1 cellular context compared by ENCODE assay signal in the genomic region with DNA sequence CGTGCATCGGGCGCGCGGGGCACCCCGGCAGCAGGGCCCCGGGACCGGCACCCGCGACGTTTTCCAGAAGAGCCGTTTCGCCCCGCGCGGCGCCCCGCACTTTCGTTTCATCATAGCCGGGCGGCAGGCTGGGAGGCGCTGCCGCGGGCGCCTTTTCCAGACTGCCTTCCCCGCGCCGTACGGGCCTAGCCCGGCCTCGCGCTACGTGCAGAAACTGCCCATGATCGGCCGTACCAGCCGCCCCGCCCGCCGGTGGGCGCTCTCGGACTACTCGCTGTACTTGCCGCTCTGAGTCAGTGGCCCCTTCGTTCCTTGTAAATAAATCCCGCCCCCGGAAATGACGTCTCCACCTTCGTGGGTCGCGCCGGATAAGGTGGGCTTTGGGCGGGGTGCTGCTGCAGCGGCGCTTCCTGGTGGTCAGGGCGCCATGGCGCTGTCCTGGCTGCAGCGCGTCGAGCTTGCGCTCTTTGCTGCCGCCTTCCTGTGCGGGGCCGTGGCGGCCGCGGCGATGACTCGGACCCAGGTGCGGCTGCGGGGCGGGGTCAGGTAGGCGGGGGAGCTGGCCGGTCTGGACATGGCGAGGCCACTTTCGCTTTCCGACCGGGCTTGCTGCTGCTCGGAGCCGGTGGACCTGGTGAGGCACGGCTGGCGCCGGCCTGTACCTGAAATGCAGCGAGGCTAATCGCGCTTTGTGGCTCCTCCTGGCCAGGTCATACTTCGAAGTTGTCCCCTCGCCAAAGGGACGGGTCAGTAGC.
TF ChIP-seq lines count a peak whose summit lies in the region.

A gene with protein sequence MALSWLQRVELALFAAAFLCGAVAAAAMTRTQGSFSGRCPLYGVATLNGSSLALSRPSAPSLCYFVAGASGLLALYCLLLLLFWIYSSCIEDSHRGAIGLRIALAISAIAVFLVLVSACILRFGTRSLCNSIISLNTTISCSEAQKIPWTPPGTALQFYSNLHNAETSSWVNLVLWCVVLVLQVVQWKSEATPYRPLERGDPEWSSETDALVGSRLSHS (plus strand): TSS at position 398 of the 755 bp plus-strand sequence. CDS start 30 bp downstream, at position 428.

TF ChIP-seq in HepG2, 621 proteins besides CTCF, POLR2A, EP300 and RAD21 (continued from another document and continues in another):
- TF ChIP-seq, protein P1, sequence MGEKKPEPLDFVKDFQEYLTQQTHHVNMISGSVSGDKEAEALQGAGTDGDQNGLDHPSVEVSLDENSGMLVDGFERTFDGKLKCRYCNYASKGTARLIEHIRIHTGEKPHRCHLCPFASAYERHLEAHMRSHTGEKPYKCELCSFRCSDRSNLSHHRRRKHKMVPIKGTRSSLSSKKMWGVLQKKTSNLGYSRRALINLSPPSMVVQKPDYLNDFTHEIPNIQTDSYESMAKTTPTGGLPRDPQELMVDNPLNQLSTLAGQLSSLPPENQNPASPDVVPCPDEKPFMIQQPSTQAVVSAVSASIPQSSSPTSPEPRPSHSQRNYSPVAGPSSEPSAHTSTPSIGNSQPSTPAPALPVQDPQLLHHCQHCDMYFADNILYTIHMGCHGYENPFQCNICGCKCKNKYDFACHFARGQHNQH (CRISPR knock-in tag; IDR thresholded peaks at IDR 0.05), result peak; percentile 81
- TF ChIP-seq, protein P2, sequence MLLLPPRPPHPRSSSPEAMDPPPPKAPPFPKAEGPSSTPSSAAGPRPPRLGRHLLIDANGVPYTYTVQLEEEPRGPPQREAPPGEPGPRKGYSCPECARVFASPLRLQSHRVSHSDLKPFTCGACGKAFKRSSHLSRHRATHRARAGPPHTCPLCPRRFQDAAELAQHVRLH (CRISPR knock-in tag; IDR thresholded peaks at IDR 0.05; ENCODE audit: borderline replicate concordance, low read depth), result peak; percentile 87; the same call in 1 of the 2 replicates
- TF ChIP-seq FOXK2 (IDR thresholded peaks at IDR 0.05) (no peak), MED1 (CRISPR knock-in tag; IDR thresholded peaks at IDR 0.05) (peak; percentile 82), SMAD3 (CRISPR knock-in tag; IDR thresholded peaks at IDR 0.05) (peak; percentile 42; the same call in 1 of the 2 replicates), ZNF841 (CRISPR knock-in tag; IDR thresholded peaks at IDR 0.05; ENCODE audit: borderline replicate concordance) (no peak), ZFP41 (CRISPR knock-in tag; IDR thresholded peaks at IDR 0.05; ENCODE audit: borderline replicate concordance) (no peak), ZNF589 (CRISPR knock-in tag; conservative IDR thresholded peaks at IDR 0.05) (no peak), MIER2 (CRISPR knock-in tag; IDR thresholded peaks at IDR 0.05) (peak; percentile 25; the same call in 1 of the 2 replicates), ZNF432 (CRISPR knock-in tag; IDR thresholded peaks at IDR 0.05; ENCODE audit: borderline replicate concordance) (no peak), CBX2 (IDR thresholded peaks at IDR 0.05; ENCODE audit: low read depth, low read length) (no peak), CBX2 (CRISPR knock-in tag; IDR thresholded peaks at IDR 0.05; ENCODE audit: low read depth) (no peak), PPARG (CRISPR knock-in tag; conservative IDR thresholded peaks at IDR 0.05) (peak; percentile 21; the same call in 1 of the 2 replicates), ZNF670 (CRISPR knock-in tag; IDR thresholded peaks at IDR 0.05; ENCODE audit: borderline replicate concordance) (no peak), EED (CRISPR knock-in tag; IDR thresholded peaks at IDR 0.05) (peak; percentile 71; the same call in 1 of the 2 replicates), TARDBP (CRISPR knock-in tag; IDR thresholded peaks at IDR 0.05) (peak; percentile 93), ZNF780A (CRISPR knock-in tag; IDR thresholded peaks at IDR 0.05) (no peak; the same call in 1 of the 2 replicates), YEATS2 (CRISPR knock-in tag; IDR thresholded peaks at IDR 0.05; ENCODE audit: borderline replicate concordance) (peak; percentile 93), FOXA3 (CRISPR knock-in tag; IDR thresholded peaks at IDR 0.05) (peak; percentile 90), TOE1 (CRISPR knock-in tag; IDR thresholded peaks at IDR 0.05) (peak; percentile 82; the same call in 1 of the 2 replicates), THYN1 (CRISPR knock-in tag; IDR thresholded peaks at IDR 0.05; ENCODE audit: borderline replicate concordance, low read depth) (no peak; the same call in 1 of the 2 replicates), JUNB (CRISPR knock-in tag; IDR thresholded peaks at IDR 0.05; ENCODE audit: borderline replicate concordance) (no peak), RBAK (CRISPR knock-in tag; IDR thresholded peaks at IDR 0.05) (no peak), PAX8 (CRISPR knock-in tag; IDR thresholded peaks at IDR 0.05; ENCODE audit: borderline replicate concordance) (peak; percentile 96), ZNF549 (CRISPR knock-in tag; IDR thresholded peaks at IDR 0.05) (no peak), TBL1XR1 (IDR thresholded peaks at IDR 0.05; ENCODE audit: borderline replicate concordance, low read length, partially characterized antibody) (peak; percentile 28), MAFG (CRISPR knock-in tag; IDR thresholded peaks at IDR 0.05) (no peak), ZNF570 (CRISPR knock-in tag; IDR thresholded peaks at IDR 0.05; ENCODE audit: borderline replicate concordance) (no peak), ZBTB21 (CRISPR knock-in tag; IDR thresholded peaks at IDR 0.05) (0 out of 2 replicates have a peak, but pooled peaks have one; percentile 17), RORA (CRISPR knock-in tag; IDR thresholded peaks at IDR 0.05) (no peak), ZNF674 (CRISPR knock-in tag; IDR thresholded peaks at IDR 0.05; ENCODE audit: low read depth) (peak; percentile 67; the same call in 1 of the 2 replicates), NONO (IDR thresholded peaks at IDR 0.05) (no peak), NONO (CRISPR knock-in tag; conservative IDR thresholded peaks at IDR 0.05) (no peak; the same call in none of the 2 replicates), ZSCAN22 (CRISPR knock-in tag; IDR thresholded peaks at IDR 0.05) (no peak; the same call in 1 of the 2 replicates)
- TF ChIP-seq, protein P3, sequence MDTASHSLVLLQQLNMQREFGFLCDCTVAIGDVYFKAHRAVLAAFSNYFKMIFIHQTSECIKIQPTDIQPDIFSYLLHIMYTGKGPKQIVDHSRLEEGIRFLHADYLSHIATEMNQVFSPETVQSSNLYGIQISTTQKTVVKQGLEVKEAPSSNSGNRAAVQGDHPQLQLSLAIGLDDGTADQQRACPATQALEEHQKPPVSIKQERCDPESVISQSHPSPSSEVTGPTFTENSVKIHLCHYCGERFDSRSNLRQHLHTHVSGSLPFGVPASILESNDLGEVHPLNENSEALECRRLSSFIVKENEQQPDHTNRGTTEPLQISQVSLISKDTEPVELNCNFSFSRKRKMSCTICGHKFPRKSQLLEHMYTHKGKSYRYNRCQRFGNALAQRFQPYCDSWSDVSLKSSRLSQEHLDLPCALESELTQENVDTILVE (CRISPR knock-in tag; IDR thresholded peaks at IDR 0.05), result peak; percentile 48; the same call in 1 of the 2 replicates
- TF ChIP-seq, protein P4, sequence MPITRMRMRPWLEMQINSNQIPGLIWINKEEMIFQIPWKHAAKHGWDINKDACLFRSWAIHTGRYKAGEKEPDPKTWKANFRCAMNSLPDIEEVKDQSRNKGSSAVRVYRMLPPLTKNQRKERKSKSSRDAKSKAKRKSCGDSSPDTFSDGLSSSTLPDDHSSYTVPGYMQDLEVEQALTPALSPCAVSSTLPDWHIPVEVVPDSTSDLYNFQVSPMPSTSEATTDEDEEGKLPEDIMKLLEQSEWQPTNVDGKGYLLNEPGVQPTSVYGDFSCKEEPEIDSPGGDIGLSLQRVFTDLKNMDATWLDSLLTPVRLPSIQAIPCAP (CRISPR knock-in tag; IDR thresholded peaks at IDR 0.05; ENCODE audit: low read depth), result peak; percentile 98
- TF ChIP-seq, protein P5, sequence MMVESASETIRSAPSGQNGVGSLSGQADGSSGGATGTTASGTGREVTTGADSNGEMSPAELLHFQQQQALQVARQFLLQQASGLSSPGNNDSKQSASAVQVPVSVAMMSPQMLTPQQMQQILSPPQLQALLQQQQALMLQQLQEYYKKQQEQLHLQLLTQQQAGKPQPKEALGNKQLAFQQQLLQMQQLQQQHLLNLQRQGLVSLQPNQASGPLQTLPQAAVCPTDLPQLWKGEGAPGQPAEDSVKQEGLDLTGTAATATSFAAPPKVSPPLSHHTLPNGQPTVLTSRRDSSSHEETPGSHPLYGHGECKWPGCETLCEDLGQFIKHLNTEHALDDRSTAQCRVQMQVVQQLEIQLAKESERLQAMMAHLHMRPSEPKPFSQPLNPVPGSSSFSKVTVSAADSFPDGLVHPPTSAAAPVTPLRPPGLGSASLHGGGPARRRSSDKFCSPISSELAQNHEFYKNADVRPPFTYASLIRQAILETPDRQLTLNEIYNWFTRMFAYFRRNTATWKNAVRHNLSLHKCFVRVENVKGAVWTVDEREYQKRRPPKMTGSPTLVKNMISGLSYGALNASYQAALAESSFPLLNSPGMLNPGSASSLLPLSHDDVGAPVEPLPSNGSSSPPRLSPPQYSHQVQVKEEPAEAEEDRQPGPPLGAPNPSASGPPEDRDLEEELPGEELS (CRISPR knock-in tag; IDR thresholded peaks at IDR 0.05), result no peak; the same call in none of the 2 replicates
- TF ChIP-seq, protein P6, sequence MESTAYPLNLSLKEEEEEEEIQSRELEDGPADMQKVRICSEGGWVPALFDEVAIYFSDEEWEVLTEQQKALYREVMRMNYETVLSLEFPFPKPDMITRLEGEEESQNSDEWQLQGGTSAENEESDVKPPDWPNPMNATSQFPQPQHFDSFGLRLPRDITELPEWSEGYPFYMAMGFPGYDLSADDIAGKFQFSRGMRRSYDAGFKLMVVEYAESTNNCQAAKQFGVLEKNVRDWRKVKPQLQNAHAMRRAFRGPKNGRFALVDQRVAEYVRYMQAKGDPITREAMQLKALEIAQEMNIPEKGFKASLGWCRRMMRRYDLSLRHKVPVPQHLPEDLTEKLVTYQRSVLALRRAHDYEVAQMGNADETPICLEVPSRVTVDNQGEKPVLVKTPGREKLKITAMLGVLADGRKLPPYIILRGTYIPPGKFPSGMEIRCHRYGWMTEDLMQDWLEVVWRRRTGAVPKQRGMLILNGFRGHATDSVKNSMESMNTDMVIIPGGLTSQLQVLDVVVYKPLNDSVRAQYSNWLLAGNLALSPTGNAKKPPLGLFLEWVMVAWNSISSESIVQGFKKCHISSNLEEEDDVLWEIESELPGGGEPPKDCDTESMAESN (CRISPR knock-in tag; conservative IDR thresholded peaks at IDR 0.05), result peak; percentile 92; the same call in 1 of the 2 replicates
- TF ChIP-seq, protein P7, sequence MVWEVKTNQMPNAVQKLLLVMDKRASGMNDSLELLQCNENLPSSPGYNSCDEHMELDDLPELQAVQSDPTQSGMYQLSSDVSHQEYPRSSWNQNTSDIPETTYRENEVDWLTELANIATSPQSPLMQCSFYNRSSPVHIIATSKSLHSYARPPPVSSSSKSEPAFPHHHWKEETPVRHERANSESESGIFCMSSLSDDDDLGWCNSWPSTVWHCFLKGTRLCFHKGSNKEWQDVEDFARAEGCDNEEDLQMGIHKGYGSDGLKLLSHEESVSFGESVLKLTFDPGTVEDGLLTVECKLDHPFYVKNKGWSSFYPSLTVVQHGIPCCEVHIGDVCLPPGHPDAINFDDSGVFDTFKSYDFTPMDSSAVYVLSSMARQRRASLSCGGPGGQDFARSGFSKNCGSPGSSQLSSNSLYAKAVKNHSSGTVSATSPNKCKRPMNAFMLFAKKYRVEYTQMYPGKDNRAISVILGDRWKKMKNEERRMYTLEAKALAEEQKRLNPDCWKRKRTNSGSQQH (CRISPR knock-in tag; IDR thresholded peaks at IDR 0.05; ENCODE audit: low read depth), result 0 out of 2 replicates have a peak, but pooled peaks have one; percentile 43
- TF ChIP-seq, protein P8, sequence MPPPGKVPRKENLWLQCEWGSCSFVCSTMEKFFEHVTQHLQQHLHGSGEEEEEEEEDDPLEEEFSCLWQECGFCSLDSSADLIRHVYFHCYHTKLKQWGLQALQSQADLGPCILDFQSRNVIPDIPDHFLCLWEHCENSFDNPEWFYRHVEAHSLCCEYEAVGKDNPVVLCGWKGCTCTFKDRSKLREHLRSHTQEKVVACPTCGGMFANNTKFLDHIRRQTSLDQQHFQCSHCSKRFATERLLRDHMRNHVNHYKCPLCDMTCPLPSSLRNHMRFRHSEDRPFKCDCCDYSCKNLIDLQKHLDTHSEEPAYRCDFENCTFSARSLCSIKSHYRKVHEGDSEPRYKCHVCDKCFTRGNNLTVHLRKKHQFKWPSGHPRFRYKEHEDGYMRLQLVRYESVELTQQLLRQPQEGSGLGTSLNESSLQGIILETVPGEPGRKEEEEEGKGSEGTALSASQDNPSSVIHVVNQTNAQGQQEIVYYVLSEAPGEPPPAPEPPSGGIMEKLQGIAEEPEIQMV (CRISPR knock-in tag; IDR thresholded peaks at IDR 0.05; ENCODE audit: low read depth), result peak; percentile 89
- TF ChIP-seq, protein P9, sequence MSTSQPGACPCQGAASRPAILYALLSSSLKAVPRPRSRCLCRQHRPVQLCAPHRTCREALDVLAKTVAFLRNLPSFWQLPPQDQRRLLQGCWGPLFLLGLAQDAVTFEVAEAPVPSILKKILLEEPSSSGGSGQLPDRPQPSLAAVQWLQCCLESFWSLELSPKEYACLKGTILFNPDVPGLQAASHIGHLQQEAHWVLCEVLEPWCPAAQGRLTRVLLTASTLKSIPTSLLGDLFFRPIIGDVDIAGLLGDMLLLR (CRISPR knock-in tag; IDR thresholded peaks at IDR 0.05), result peak; percentile 58; the same call in 1 of the 2 replicates
- TF ChIP-seq, protein P10, sequence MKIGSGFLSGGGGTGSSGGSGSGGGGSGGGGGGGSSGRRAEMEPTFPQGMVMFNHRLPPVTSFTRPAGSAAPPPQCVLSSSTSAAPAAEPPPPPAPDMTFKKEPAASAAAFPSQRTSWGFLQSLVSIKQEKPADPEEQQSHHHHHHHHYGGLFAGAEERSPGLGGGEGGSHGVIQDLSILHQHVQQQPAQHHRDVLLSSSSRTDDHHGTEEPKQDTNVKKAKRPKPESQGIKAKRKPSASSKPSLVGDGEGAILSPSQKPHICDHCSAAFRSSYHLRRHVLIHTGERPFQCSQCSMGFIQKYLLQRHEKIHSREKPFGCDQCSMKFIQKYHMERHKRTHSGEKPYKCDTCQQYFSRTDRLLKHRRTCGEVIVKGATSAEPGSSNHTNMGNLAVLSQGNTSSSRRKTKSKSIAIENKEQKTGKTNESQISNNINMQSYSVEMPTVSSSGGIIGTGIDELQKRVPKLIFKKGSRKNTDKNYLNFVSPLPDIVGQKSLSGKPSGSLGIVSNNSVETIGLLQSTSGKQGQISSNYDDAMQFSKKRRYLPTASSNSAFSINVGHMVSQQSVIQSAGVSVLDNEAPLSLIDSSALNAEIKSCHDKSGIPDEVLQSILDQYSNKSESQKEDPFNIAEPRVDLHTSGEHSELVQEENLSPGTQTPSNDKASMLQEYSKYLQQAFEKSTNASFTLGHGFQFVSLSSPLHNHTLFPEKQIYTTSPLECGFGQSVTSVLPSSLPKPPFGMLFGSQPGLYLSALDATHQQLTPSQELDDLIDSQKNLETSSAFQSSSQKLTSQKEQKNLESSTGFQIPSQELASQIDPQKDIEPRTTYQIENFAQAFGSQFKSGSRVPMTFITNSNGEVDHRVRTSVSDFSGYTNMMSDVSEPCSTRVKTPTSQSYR (CRISPR knock-in tag; IDR thresholded peaks at IDR 0.05; ENCODE audit: borderline replicate concordance), result no peak
- TF ChIP-seq, protein P11, sequence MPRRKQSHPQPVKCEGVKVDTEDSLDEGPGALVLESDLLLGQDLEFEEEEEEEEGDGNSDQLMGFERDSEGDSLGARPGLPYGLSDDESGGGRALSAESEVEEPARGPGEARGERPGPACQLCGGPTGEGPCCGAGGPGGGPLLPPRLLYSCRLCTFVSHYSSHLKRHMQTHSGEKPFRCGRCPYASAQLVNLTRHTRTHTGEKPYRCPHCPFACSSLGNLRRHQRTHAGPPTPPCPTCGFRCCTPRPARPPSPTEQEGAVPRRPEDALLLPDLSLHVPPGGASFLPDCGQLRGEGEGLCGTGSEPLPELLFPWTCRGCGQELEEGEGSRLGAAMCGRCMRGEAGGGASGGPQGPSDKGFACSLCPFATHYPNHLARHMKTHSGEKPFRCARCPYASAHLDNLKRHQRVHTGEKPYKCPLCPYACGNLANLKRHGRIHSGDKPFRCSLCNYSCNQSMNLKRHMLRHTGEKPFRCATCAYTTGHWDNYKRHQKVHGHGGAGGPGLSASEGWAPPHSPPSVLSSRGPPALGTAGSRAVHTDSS (CRISPR knock-in tag; conservative IDR thresholded peaks at IDR 0.05), result 0 out of 2 replicates have a peak, but pooled peaks have one; percentile 14
